In the genomic region with DNA sequence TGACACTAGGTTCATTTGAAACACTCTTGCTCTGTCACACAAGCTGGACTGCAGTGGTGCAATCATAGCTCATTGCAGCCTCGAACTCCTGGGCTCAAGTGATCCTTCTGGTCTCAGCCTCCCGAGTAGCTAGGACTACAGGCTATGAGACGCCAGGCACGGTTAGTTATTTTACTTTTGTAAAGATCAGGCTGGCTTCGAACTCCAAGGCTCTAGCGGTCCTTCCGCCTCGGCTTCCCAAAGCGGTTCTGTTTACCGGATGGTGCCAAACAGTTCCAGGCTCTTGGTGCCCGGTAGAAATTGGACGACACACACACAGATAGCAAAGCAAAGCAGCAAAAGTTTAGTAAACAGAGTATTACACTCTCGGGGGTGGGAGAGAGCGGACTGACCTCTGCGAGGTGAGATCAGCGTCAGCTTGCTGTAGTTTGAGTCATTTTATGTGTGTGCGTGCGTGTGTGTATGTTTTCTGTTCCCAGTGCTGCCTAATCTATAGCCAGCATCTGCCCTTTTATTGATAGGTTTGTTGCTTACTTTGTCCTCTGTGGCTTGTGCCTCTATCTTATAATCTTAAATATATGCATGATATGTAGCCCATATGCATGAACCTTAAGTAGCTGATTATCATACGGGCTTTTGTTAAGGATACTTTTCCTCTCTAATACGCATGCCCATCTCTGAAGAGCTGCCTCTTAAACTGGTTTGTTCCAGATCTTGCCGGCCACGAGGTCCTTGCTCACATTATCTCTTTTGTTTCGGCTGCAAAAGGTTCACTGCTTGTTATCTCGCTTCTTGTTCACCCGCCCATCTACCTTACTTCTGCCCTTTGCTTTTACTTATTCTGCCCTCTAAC, we compare ENCODE assay signal across 1 cellular context.
TF ChIP-seq lines count a peak whose summit lies in the region.

No MANE protein-coding gene starts in this region.

TF ChIP-seq in HepG2, 621 proteins besides CTCF, POLR2A, EP300 and RAD21 (continued from another document and continues in another):
- TF ChIP-seq, protein P1, sequence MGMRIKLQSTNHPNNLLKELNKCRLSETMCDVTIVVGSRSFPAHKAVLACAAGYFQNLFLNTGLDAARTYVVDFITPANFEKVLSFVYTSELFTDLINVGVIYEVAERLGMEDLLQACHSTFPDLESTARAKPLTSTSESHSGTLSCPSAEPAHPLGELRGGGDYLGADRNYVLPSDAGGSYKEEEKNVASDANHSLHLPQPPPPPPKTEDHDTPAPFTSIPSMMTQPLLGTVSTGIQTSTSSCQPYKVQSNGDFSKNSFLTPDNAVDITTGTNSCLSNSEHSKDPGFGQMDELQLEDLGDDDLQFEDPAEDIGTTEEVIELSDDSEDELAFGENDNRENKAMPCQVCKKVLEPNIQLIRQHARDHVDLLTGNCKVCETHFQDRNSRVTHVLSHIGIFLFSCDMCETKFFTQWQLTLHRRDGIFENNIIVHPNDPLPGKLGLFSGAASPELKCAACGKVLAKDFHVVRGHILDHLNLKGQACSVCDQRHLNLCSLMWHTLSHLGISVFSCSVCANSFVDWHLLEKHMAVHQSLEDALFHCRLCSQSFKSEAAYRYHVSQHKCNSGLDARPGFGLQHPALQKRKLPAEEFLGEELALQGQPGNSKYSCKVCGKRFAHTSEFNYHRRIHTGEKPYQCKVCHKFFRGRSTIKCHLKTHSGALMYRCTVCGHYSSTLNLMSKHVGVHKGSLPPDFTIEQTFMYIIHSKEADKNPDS (CRISPR knock-in tag; IDR thresholded peaks at IDR 0.05), result no peak; the same call in 1 of the 2 replicates
- no peak for TF ChIP-seq RNF2 (conservative IDR thresholded peaks at IDR 0.05; ENCODE audit: low read depth)
- peak; percentile 70 for TF ChIP-seq SAP130 (CRISPR knock-in tag; IDR thresholded peaks at IDR 0.05; ENCODE audit: low read depth)
- TF ChIP-seq ZNF768 (CRISPR knock-in tag; IDR thresholded peaks at IDR 0.05), result no peak
- TF ChIP-seq SIN3A (IDR thresholded peaks at IDR 0.05; ENCODE audit: borderline replicate concordance, low read depth, low read length), result 0 out of 2 replicates have a peak, but pooled peaks have one; percentile 32
- no peak for TF ChIP-seq SP140L (CRISPR knock-in tag; IDR thresholded peaks at IDR 0.05; ENCODE audit: borderline replicate concordance)
- no peak for TF ChIP-seq NONO (IDR thresholded peaks at IDR 0.05)
- TF ChIP-seq NONO (CRISPR knock-in tag; conservative IDR thresholded peaks at IDR 0.05), result no peak
- TF ChIP-seq, protein P2, sequence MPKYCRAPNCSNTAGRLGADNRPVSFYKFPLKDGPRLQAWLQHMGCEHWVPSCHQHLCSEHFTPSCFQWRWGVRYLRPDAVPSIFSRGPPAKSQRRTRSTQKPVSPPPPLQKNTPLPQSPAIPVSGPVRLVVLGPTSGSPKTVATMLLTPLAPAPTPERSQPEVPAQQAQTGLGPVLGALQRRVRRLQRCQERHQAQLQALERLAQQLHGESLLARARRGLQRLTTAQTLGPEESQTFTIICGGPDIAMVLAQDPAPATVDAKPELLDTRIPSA (CRISPR knock-in tag; IDR thresholded peaks at IDR 0.05; ENCODE audit: borderline replicate concordance), result no peak
- TF ChIP-seq ZNF670 (CRISPR knock-in tag; IDR thresholded peaks at IDR 0.05; ENCODE audit: borderline replicate concordance), result no peak
- TF ChIP-seq MEIS2 (CRISPR knock-in tag; IDR thresholded peaks at IDR 0.05), result 0 out of 2 replicates have a peak, but pooled peaks have one; percentile 55
- no peak for TF ChIP-seq CAMTA2 (CRISPR knock-in tag; IDR thresholded peaks at IDR 0.05; ENCODE audit: borderline replicate concordance)
- TF ChIP-seq STAG1 (CRISPR knock-in tag; IDR thresholded peaks at IDR 0.05), result no peak
- TF ChIP-seq HCFC1 (IDR thresholded peaks at IDR 0.05; ENCODE audit: low read depth, low read length), result no peak
- TF ChIP-seq, protein P3, sequence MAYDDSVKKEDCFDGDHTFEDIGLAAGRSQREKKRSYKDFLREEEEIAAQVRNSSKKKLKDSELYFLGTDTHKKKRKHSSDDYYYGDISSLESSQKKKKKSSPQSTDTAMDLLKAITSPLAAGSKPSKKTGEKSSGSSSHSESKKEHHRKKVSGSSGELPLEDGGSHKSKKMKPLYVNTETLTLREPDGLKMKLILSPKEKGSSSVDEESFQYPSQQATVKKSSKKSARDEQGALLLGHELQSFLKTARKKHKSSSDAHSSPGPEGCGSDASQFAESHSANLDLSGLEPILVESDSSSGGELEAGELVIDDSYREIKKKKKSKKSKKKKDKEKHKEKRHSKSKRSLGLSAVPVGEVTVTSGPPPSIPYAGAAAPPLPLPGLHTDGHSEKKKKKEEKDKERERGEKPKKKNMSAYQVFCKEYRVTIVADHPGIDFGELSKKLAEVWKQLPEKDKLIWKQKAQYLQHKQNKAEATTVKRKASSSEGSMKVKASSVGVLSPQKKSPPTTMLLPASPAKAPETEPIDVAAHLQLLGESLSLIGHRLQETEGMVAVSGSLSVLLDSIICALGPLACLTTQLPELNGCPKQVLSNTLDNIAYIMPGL (CRISPR knock-in tag; IDR thresholded peaks at IDR 0.05; ENCODE audit: borderline replicate concordance in 1 of 2, low read depth in 1 of 2), result peak; percentile 44 to 47; a peak in 3 of 4 replicates
- TF ChIP-seq, protein P4, sequence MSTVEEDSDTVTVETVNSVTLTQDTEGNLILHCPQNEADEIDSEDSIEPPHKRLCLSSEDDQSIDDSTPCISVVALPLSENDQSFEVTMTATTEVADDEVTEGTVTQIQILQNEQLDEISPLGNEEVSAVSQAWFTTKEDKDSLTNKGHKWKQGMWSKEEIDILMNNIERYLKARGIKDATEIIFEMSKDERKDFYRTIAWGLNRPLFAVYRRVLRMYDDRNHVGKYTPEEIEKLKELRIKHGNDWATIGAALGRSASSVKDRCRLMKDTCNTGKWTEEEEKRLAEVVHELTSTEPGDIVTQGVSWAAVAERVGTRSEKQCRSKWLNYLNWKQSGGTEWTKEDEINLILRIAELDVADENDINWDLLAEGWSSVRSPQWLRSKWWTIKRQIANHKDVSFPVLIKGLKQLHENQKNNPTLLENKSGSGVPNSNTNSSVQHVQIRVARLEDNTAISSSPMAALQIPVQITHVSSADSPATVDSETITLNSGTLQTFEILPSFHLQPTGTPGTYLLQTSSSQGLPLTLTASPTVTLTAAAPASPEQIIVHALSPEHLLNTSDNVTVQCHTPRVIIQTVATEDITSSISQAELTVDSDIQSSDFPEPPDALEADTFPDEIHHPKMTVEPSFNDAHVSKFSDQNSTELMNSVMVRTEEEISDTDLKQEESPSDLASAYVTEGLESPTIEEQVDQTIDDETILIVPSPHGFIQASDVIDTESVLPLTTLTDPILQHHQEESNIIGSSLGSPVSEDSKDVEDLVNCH (CRISPR knock-in tag; IDR thresholded peaks at IDR 0.05), result no peak
- TF ChIP-seq ZNF292 (CRISPR knock-in tag; IDR thresholded peaks at IDR 0.05; ENCODE audit: borderline replicate concordance, low read depth), result 0 out of 2 replicates have a peak, but pooled peaks have one; percentile 62
- TF ChIP-seq MTA3 (CRISPR knock-in tag; IDR thresholded peaks at IDR 0.05), result no peak
- no peak; the same call in none of the 2 replicates for TF ChIP-seq KAT8 (CRISPR knock-in tag; IDR thresholded peaks at IDR 0.05)
- no peak for TF ChIP-seq SYNCRIP (IDR thresholded peaks at IDR 0.05; ENCODE audit: insufficient read depth, low read depth, low read length)
- TF ChIP-seq AHR (CRISPR knock-in tag; IDR thresholded peaks at IDR 0.05), result peak; percentile 46; the same call in 1 of the 2 replicates
- TF ChIP-seq CCDC6 (CRISPR knock-in tag; IDR thresholded peaks at IDR 0.05), result no peak
- TF ChIP-seq, protein P5, sequence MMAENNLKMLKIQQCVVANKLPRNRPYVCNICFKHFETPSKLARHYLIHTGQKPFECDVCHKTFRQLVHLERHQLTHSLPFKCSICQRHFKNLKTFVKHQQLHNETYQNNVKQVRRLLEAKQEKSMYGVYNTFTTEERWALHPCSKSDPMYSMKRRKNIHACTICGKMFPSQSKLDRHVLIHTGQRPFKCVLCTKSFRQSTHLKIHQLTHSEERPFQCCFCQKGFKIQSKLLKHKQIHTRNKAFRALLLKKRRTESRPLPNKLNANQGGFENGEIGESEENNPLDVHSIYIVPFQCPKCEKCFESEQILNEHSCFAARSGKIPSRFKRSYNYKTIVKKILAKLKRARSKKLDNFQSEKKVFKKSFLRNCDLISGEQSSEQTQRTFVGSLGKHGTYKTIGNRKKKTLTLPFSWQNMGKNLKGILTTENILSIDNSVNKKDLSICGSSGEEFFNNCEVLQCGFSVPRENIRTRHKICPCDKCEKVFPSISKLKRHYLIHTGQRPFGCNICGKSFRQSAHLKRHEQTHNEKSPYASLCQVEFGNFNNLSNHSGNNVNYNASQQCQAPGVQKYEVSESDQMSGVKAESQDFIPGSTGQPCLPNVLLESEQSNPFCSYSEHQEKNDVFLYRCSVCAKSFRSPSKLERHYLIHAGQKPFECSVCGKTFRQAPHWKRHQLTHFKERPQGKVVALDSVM (CRISPR knock-in tag; IDR thresholded peaks at IDR 0.05), result peak; percentile 83
- peak; percentile 61; the same call in 1 of the 2 replicates for TF ChIP-seq IRF2 (CRISPR knock-in tag; IDR thresholded peaks at IDR 0.05)
- TF ChIP-seq ZNF839 (CRISPR knock-in tag; IDR thresholded peaks at IDR 0.05; ENCODE audit: borderline replicate concordance), result no peak
- no peak for TF ChIP-seq SP4 (CRISPR knock-in tag; IDR thresholded peaks at IDR 0.05)
- TF ChIP-seq REXO4 (CRISPR knock-in tag; IDR thresholded peaks at IDR 0.05; ENCODE audit: borderline replicate concordance), result no peak
- no peak for TF ChIP-seq ZKSCAN5 (CRISPR knock-in tag; IDR thresholded peaks at IDR 0.05)
- 0 out of 2 replicates have a peak, but pooled peaks have one; percentile 63 for TF ChIP-seq KDM2A (CRISPR knock-in tag; IDR thresholded peaks at IDR 0.05; ENCODE audit: borderline replicate concordance, low read depth)
- TF ChIP-seq ZFP62 (CRISPR knock-in tag; IDR thresholded peaks at IDR 0.05), result no peak
- TF ChIP-seq MLLT10 (CRISPR knock-in tag; IDR thresholded peaks at IDR 0.05), result no peak
- TF ChIP-seq, protein P6, sequence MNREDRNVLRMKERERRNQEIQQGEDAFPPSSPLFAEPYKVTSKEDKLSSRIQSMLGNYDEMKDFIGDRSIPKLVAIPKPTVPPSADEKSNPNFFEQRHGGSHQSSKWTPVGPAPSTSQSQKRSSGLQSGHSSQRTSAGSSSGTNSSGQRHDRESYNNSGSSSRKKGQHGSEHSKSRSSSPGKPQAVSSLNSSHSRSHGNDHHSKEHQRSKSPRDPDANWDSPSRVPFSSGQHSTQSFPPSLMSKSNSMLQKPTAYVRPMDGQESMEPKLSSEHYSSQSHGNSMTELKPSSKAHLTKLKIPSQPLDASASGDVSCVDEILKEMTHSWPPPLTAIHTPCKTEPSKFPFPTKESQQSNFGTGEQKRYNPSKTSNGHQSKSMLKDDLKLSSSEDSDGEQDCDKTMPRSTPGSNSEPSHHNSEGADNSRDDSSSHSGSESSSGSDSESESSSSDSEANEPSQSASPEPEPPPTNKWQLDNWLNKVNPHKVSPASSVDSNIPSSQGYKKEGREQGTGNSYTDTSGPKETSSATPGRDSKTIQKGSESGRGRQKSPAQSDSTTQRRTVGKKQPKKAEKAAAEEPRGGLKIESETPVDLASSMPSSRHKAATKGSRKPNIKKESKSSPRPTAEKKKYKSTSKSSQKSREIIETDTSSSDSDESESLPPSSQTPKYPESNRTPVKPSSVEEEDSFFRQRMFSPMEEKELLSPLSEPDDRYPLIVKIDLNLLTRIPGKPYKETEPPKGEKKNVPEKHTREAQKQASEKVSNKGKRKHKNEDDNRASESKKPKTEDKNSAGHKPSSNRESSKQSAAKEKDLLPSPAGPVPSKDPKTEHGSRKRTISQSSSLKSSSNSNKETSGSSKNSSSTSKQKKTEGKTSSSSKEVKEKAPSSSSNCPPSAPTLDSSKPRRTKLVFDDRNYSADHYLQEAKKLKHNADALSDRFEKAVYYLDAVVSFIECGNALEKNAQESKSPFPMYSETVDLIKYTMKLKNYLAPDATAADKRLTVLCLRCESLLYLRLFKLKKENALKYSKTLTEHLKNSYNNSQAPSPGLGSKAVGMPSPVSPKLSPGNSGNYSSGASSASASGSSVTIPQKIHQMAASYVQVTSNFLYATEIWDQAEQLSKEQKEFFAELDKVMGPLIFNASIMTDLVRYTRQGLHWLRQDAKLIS (CRISPR knock-in tag; IDR thresholded peaks at IDR 0.05), result peak; percentile 48; the same call in 1 of the 2 replicates
- no peak for TF ChIP-seq ATF7 (IDR thresholded peaks at IDR 0.05)
- TF ChIP-seq ATF7 (CRISPR knock-in tag; IDR thresholded peaks at IDR 0.05), result no peak
- TF ChIP-seq, protein P7, sequence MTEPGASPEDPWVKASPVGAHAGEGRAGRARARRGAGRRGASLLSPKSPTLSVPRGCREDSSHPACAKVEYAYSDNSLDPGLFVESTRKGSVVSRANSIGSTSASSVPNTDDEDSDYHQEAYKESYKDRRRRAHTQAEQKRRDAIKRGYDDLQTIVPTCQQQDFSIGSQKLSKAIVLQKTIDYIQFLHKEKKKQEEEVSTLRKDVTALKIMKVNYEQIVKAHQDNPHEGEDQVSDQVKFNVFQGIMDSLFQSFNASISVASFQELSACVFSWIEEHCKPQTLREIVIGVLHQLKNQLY (CRISPR knock-in tag; IDR thresholded peaks at IDR 0.05), result no peak
- TF ChIP-seq, protein P8, sequence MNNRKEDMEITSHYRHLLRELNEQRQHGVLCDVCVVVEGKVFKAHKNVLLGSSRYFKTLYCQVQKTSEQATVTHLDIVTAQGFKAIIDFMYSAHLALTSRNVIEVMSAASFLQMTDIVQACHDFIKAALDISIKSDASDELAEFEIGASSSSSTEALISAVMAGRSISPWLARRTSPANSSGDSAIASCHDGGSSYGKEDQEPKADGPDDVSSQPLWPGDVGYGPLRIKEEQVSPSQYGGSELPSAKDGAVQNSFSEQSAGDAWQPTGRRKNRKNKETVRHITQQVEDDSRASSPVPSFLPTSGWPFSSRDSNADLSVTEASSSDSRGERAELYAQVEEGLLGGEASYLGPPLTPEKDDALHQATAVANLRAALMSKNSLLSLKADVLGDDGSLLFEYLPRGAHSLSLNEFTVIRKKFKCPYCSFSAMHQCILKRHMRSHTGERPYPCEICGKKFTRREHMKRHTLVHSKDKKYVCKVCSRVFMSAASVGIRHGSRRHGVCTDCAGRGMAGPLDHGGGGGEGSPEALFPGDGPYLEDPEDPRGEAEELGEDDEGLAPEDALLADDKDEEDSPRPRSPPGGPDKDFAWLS (CRISPR knock-in tag; IDR thresholded peaks at IDR 0.05; ENCODE audit: borderline replicate concordance), result no peak
- peak; percentile 53; the same call in 1 of the 2 replicates for TF ChIP-seq SAFB2 (CRISPR knock-in tag; IDR thresholded peaks at IDR 0.05; ENCODE audit: borderline replicate concordance, low read depth)
- TF ChIP-seq ZNF441 (CRISPR knock-in tag; IDR thresholded peaks at IDR 0.05; ENCODE audit: borderline replicate concordance), result no peak
- TF ChIP-seq, protein P9, sequence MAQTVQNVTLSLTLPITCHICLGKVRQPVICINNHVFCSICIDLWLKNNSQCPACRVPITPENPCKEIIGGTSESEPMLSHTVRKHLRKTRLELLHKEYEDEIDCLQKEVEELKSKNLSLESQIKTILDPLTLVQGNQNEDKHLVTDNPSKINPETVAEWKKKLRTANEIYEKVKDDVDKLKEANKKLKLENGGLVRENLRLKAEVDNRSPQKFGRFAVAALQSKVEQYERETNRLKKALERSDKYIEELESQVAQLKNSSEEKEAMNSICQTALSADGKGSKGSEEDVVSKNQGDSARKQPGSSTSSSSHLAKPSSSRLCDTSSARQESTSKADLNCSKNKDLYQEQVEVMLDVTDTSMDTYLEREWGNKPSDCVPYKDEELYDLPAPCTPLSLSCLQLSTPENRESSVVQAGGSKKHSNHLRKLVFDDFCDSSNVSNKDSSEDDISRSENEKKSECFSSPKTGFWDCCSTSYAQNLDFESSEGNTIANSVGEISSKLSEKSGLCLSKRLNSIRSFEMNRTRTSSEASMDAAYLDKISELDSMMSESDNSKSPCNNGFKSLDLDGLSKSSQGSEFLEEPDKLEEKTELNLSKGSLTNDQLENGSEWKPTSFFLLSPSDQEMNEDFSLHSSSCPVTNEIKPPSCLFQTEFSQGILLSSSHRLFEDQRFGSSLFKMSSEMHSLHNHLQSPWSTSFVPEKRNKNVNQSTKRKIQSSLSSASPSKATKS (CRISPR knock-in tag; IDR thresholded peaks at IDR 0.05), result no peak
- peak; percentile 32 for TF ChIP-seq ZBTB38 (CRISPR knock-in tag; IDR thresholded peaks at IDR 0.05)
- no peak for TF ChIP-seq MZF1 (CRISPR knock-in tag; IDR thresholded peaks at IDR 0.05; ENCODE audit: borderline replicate concordance)
